ENCODE assay signal across 11 cellular contexts in genomic region chrX:21926116-21926515, GRCh38. TPM values are rescaled to one million over a fixed set of nuclear protein-coding genes. Genes with fewer than 3 reads are reported as not detected.
DNase-seq lines count a peak whose midpoint lies in the region; ATAC-seq and TF ChIP-seq lines count a peak whose summit lies in the region.
"Had no signal": no experiment of that assay in that cellular context is flagged by ENCODE, and none has a peak within 500 bp of the region (broad histone marks: within the 10 kb centered on the region; RNA-seq: fewer than 3 reads in every experiment).

No MANE protein-coding gene starts in this region.

- H3K27ac ChIP-seq in Panc1 (ENCODE audit: low read length) (peak overlapping the region; percentile 87), fibroblast of lung (ENCODE audit: insufficient read depth, low read length) (peak overlapping the region; percentile 75), smooth muscle cell (ENCODE audit: low read depth) (peak overlapping the region; percentile 82)

- 56% methylated on average over 3 of the region's 3 CpGs for WGBS in smooth muscle cell (ENCODE audit: low lambda C conversion rate)

- POLR2A ChIA-PET in Panc1 (lab: Charles Lee) = no interaction called here

- H3K4me1 ChIP-seq in Panc1 (ENCODE audit: control insufficient read depth, insufficient read depth, low read length) = peaks cover 2% of the 10 kb centered on the region; the same call in 1 of the 2 replicates
- peaks cover 4% of the 10 kb centered on the region for H3K4me1 ChIP-seq in fibroblast of lung (ENCODE audit: control insufficient read depth, extremely low read depth, insufficient read depth, low read length)
- H3K4me1 ChIP-seq in smooth muscle cell (ENCODE audit: low read depth) = no peaks in the 10 kb centered on the region
- H3K4me1 ChIP-seq: gastrocnemius medialis had no signal

- no peak for TF ChIP-seq CTCF in HFFc6 (IDR thresholded peaks at IDR 0.05)
- TF ChIP-seq CTCF in Panc1 (IDR thresholded peaks at IDR 0.05) = no peak
- TF ChIP-seq CTCF in fibroblast of lung (conservative IDR thresholded peaks at IDR 0.05 in 1 of 2, IDR thresholded peaks at IDR 0.05 in 1 of 2; ENCODE audit: low read depth in 1 of 2, low read length in 2 of 2) = no peak
- TF ChIP-seq CTCF in smooth muscle cell (IDR thresholded peaks at IDR 0.05; ENCODE audit: borderline replicate concordance, insufficient read depth, poor library complexity, severe bottlenecking) = no peak

- no peaks in the 10 kb centered on the region for H3F3A ChIP-seq in smooth muscle cell (ENCODE audit: low read depth)

- H3K9me3 ChIP-seq in Panc1 (ENCODE audit: control insufficient read depth, insufficient read depth, low read depth, low read length) = no peaks in the 10 kb centered on the region; the same call in 1 of the 2 replicates
- H3K9me3 ChIP-seq in fibroblast of lung (ENCODE audit: control insufficient read depth, insufficient read depth, low read depth, low read length) = no peaks in the 10 kb centered on the region
- H3K9me3 ChIP-seq in smooth muscle cell (replicated peaks; ENCODE audit: low read depth) = no peaks in the 10 kb centered on the region
- H3K9me3 ChIP-seq: gastrocnemius medialis had no signal

- CTCF ChIA-PET in Panc1 (lab: Charles Lee) = interaction anchor here (0.6 kb wide), 1 partner anchor 1161 kb away, joined by 3 read pairs; no protein-coding TSS in a partner anchor

- in situ Hi-C loops in Panc1 (cut with HindIII; ENCODE audit: low pct_unique_long_range_greater_than_20kb, low sequenced_read_pairs) = no loop called here

- peak overlapping the region; percentile 59; the same call in 1 of the 2 replicates for H3K27ac Mint-ChIP-seq in HFFc6

- H4K20me1 ChIP-seq in fibroblast of lung (ENCODE audit: control insufficient read depth, extremely low read depth, insufficient read depth, low read length) = no peaks in the 10 kb centered on the region
- no peaks in the 10 kb centered on the region for H4K20me1 ChIP-seq in smooth muscle cell (ENCODE audit: low read depth)

- no peaks in the 10 kb centered on the region for H3K27me3 Mint-ChIP-seq in HFFc6 (ENCODE audit: insufficient read depth)

- peak overlapping the region; percentile 64 for H3K4me2 ChIP-seq in fibroblast of lung (ENCODE audit: extremely low read depth, insufficient read depth, low read length)
- H3K4me2 ChIP-seq in smooth muscle cell = peak overlapping the region; percentile 57

- H3K36me3 ChIP-seq in Panc1 (ENCODE audit: control insufficient read depth, insufficient read depth, low read length) = no peaks in the 10 kb centered on the region
- H3K36me3 ChIP-seq in fibroblast of lung (ENCODE audit: control insufficient read depth, insufficient read depth, low read length) = no peaks in the 10 kb centered on the region
- H3K36me3 ChIP-seq in smooth muscle cell (ENCODE audit: low read depth) = no peaks in the 10 kb centered on the region
- H3K36me3 ChIP-seq: gastrocnemius medialis had no signal

- DNase-seq in HFFc6 = no peak
- no peak for DNase-seq in Panc1 (ENCODE audit: low read depth, low spot score)
- DNase-seq in fibroblast of lung (ENCODE audit: low read depth in 2 of 2) = peak in 1 of 2 donors; percentile 51
- no peak for DNase-seq in smooth muscle cell (lab: John Stamatoyannopoulos, UW; ENCODE audit: unreplicated experiment)
- DNase-seq in stimulated activated CD4-positive, alpha-beta T cell treated with anti-CD3 and anti-CD28 coated beads, Interleukin-4, amount 100 ng/mL, for 4 hours = no peak
- DNase-seq in NCI-H2171 treated with DMSO at 0.1 percent for 48 hours (lab: John Stamatoyannopoulos, UW) = no peak
- no peak for DNase-seq in activated gamma-delta T cell (lab: John Stamatoyannopoulos, UW)
- DNase-seq: activated CD4-positive, alpha-beta T cell treated with anti-CD3 and anti-CD28 coated beads, Interleukin-2, amount 50 U/mL, for 1 hour; amygdala; gastrocnemius medialis; GDM1 had no signal

- no peak overlapping the region for H3K4me3 Mint-ChIP-seq in HFFc6

- intact Hi-C loops in Panc1 (cut with micrococcal nuclease; ENCODE audit: unreplicated experiment) = no loop called here

- H2AFZ ChIP-seq in fibroblast of lung (ENCODE audit: low read length) = no peak overlapping the region
- H2AFZ ChIP-seq in smooth muscle cell (ENCODE audit: low read depth) = no peak overlapping the region

- H3K9ac ChIP-seq in fibroblast of lung (ENCODE audit: insufficient read depth, low read length) = no peak overlapping the region
- peak overlapping the region; percentile 58 for H3K9ac ChIP-seq in smooth muscle cell (ENCODE audit: low read depth)

- no peaks in the 10 kb centered on the region for H3K27me3 ChIP-seq in Panc1 (ENCODE audit: control insufficient read depth, insufficient read depth, low read length)
- no peaks in the 10 kb centered on the region for H3K27me3 ChIP-seq in fibroblast of lung (ENCODE audit: control insufficient read depth, insufficient read depth, low read length)
- no peaks in the 10 kb centered on the region for H3K27me3 ChIP-seq in smooth muscle cell (ENCODE audit: low read depth)
- H3K27me3 ChIP-seq: gastrocnemius medialis had no signal

- no TSS peak for BruUV-seq in Panc1 (replicated peaks; lab: Mats Ljungman, UMichigan)

- peaks cover 17% of the 10 kb centered on the region for H3K36me3 Mint-ChIP-seq in HFFc6 (ENCODE audit: low read depth)

- ATAC-seq in Panc1 = no peak
- ATAC-seq: gastrocnemius medialis had no signal

- no peaks in the 10 kb centered on the region for H3K79me2 ChIP-seq in fibroblast of lung (ENCODE audit: control insufficient read depth, insufficient read depth, low read length)
- no peaks in the 10 kb centered on the region for H3K79me2 ChIP-seq in smooth muscle cell (ENCODE audit: low read depth)

- no peaks in the 10 kb centered on the region for H3K9me3 Mint-ChIP-seq in HFFc6

- H3K4me3 ChIP-seq in Panc1 (ENCODE audit: low read depth in 2 of 2, low read length in 2 of 2) (peak overlapping the region; percentile 9 to 26; a peak in 2 of 4 replicates), fibroblast of lung (replicated peaks in 1 of 4; ENCODE audit: control extremely low read depth in 1 of 4, insufficient read depth in 1 of 4, low read depth in 3 of 4, low read length in 4 of 4) (peak overlapping the region in 2 of 4 experiments; percentile 38 to 39), smooth muscle cell (peak overlapping the region; percentile 13)
- H3K4me3 ChIP-seq: gastrocnemius medialis had no signal

- H3K4me1 Mint-ChIP-seq in HFFc6 (ENCODE audit: low read depth) = peaks cover 44% of the 10 kb centered on the region

RNA-seq across cellular contexts. Expression of gene SMS, which starts 14.4 kb away (rescaled TPM):
- 100 to 1,000 TPM; 141 to 208 (median 196) TPM for total RNA-seq in HFFc6 (2021; fragmentation: NEBNext Ultra II Directional; extraction: Animal tissue kit (Norgen Biotek cat#: 25700))
- total RNA-seq in Panc1 (2021; ENCODE audit: unreplicated experiment) (172 TPM), fibroblast of lung (176 and 252 TPM in 2 replicates), smooth muscle cell (43.8 and 46.7 TPM in 2 replicates)
- polyA plus RNA-seq in Panc1 (2012; ENCODE audit: insufficient read length) = 186 TPM
- polyA plus RNA-seq in fibroblast of lung (129 and 186 TPM in 2 replicates), smooth muscle cell (37.2 and 54.7 TPM in 2 replicates)
- polyA plus RNA-seq in fibroblast of lung (2012) = 134 and 199 TPM in 2 replicates
- polyA minus RNA-seq in fibroblast of lung (ENCODE audit: low replicate concordance) = 16.2 and 23.8 TPM in 2 replicates
